ENCODE assay signal across 17 cellular contexts in the genomic region with DNA sequence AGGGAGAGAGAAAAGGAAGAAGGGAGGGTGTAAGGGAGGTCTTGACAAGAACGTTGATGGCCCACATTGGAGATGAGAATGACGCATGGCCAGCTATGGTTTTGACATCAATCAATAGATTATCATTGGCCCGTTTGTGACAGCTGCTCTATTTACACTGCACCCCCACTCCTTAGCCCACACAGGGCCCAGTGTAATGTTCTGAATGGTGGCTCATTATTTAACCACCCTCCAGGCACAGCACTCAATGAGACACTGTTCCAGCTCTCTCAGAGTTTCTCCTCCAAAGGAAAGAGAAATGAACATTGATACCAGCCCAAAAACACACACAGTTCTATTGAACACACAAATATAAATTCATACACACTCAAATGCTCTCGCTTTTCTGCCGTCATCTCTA.
DNase-seq lines count a peak whose midpoint lies in the region; ATAC-seq, FAIRE-seq and TF ChIP-seq lines count a peak whose summit lies in the region.
"Had no signal": no experiment of that assay in that cellular context is flagged by ENCODE, and none has a peak within 500 bp of the region (broad histone marks: within the 10 kb centered on the region; RNA-seq: fewer than 3 reads in every experiment).

No MANE protein-coding gene starts in this region.

- H3K4me3 ChIP-seq in dorsolateral prefrontal cortex, result peak overlapping the region in 34 of 59 donors; percentile 0 to 58 (median 28)
- H3K4me3 ChIP-seq: BLaER1 had no signal

- H3K27me3 Mint-ChIP-seq in progenitor cell of endocrine pancreas, result no peaks in the 10 kb centered on the region
- H3K27me3 Mint-ChIP-seq: IgD-negative memory B cell had no signal

- H3K36me3 Mint-ChIP-seq in progenitor cell of endocrine pancreas (ENCODE audit: insufficient read depth), result no peaks in the 10 kb centered on the region
- H3K36me3 Mint-ChIP-seq: CD4-positive, alpha-beta memory T cell had no signal

- no peak for TF ChIP-seq CTCF in dorsolateral prefrontal cortex (IDR thresholded peaks at IDR 0.05 in 54 of 56, conservative IDR thresholded peaks at IDR 0.05 in 2 of 56; ENCODE audit: low read depth in 1 of 56, partially characterized antibody in 56 of 56)
- TF ChIP-seq CTCF in progenitor cell of endocrine pancreas (IDR thresholded peaks at IDR 0.05; ENCODE audit: unreplicated experiment), result no peak

- FAIRE-seq in GM19239 (lab: Jason Lieb, UNC), result no peak
- FAIRE-seq: GM12891 had no signal

- peak overlapping the region; percentile 25 for H3K27ac Mint-ChIP-seq in progenitor cell of endocrine pancreas
- H3K27ac Mint-ChIP-seq: CD4-positive, alpha-beta memory T cell; IgD-negative memory B cell had no signal

- H3K4me3 Mint-ChIP-seq in progenitor cell of endocrine pancreas (ENCODE audit: low read depth), result no peak overlapping the region
- H3K4me3 Mint-ChIP-seq: CD4-positive, alpha-beta memory T cell; IgD-negative memory B cell had no signal

- H3K27ac ChIP-seq in dorsolateral prefrontal cortex, result peak overlapping the region in 49 of 59 donors; percentile 2 to 87 (median 64)
- H3K27ac ChIP-seq: BLaER1 had no signal

- ATAC-seq in HG02981 (IDR thresholded peaks at IDR 0.05; ENCODE audit: unreplicated experiment), result no peak

- no peaks in the 10 kb centered on the region for H3K27me3 ChIP-seq in dorsolateral prefrontal cortex
- H3K27me3 ChIP-seq: BLaER1 had no signal

- intact Hi-C loops in dorsolateral prefrontal cortex (cut with DNase I), result no loop called here

- H3K4me1 Mint-ChIP-seq in progenitor cell of endocrine pancreas (ENCODE audit: low read depth), result peaks cover 11% of the 10 kb centered on the region
- H3K4me1 Mint-ChIP-seq: CD4-positive, alpha-beta memory T cell; IgD-negative memory B cell had no signal

- DNase-seq in dorsolateral prefrontal cortex (peak in 2 of 10 donors; percentile 41 to 52), inferior parietal cortex (ENCODE audit: extremely low spot score) (peak; percentile 42), progenitor cell of endocrine pancreas (ENCODE audit: low spot score, unreplicated experiment) (no peak), NCI-H1436 (lab: John Stamatoyannopoulos, UW) (no peak), HPDE6-E6E7 (ENCODE audit: extremely low spot score) (no peak), GM19239 (ENCODE audit: insufficient read length, low spot score) (no peak)
- DNase-seq: Calu3; CD4-positive, alpha-beta memory T cell; DMS153; NCI-H187; NCI-H446; NCI-H526 treated with DMSO at 0.1 percent for 48 hours; Right ventricle myocardium superior had no signal

- peaks cover 8% of the 10 kb centered on the region for H3K9me3 Mint-ChIP-seq in progenitor cell of endocrine pancreas (ENCODE audit: low read depth)
